Comparison of ENCODE assay signal across 1 cellular context in genomic region chr13:24107955-24108614, GRCh38.
TF ChIP-seq lines count a peak whose summit lies in the region.

No MANE protein-coding gene starts in this region.

TF ChIP-seq in IMR-90, 13 proteins besides CTCF, POLR2A, EP300 and RAD21:
- TF ChIP-seq, protein P1, sequence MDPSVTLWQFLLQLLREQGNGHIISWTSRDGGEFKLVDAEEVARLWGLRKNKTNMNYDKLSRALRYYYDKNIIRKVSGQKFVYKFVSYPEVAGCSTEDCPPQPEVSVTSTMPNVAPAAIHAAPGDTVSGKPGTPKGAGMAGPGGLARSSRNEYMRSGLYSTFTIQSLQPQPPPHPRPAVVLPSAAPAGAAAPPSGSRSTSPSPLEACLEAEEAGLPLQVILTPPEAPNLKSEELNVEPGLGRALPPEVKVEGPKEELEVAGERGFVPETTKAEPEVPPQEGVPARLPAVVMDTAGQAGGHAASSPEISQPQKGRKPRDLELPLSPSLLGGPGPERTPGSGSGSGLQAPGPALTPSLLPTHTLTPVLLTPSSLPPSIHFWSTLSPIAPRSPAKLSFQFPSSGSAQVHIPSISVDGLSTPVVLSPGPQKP (IDR thresholded peaks at IDR 0.05; ENCODE audit: borderline replicate concordance, low read depth, low read length), result no peak
- no peak for TF ChIP-seq MXI1 (IDR thresholded peaks at IDR 0.05; ENCODE audit: borderline replicate concordance, low read depth, low read length)
- TF ChIP-seq CEBPB (IDR thresholded peaks at IDR 0.05; ENCODE audit: low read depth, low read length), result peak; percentile 68
- TF ChIP-seq NFE2L2 (IDR thresholded peaks at IDR 0.05; ENCODE audit: low read depth, low read length), result no peak
- TF ChIP-seq BHLHE40 (IDR thresholded peaks at IDR 0.05; ENCODE audit: low read depth, low read length), result no peak; the same call in 1 of the 2 replicates
- TF ChIP-seq, protein P2, sequence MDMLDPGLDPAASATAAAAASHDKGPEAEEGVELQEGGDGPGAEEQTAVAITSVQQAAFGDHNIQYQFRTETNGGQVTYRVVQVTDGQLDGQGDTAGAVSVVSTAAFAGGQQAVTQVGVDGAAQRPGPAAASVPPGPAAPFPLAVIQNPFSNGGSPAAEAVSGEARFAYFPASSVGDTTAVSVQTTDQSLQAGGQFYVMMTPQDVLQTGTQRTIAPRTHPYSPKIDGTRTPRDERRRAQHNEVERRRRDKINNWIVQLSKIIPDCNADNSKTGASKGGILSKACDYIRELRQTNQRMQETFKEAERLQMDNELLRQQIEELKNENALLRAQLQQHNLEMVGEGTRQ (IDR thresholded peaks at IDR 0.05; ENCODE audit: low read depth, low read length), result no peak
- peak; percentile 48; the same call in 1 of the 2 replicates for TF ChIP-seq FOS (IDR thresholded peaks at IDR 0.05; ENCODE audit: low read depth, low read length)
- no peak for TF ChIP-seq MAZ (IDR thresholded peaks at IDR 0.05; ENCODE audit: borderline replicate concordance, low read depth, low read length)
